ENCODE assay signal across 15 cellular contexts in genomic region chr3:124207873-124208473, GRCh38.
DNase-seq lines count a peak whose midpoint lies in the region; ATAC-seq lines count a peak whose summit lies in the region.
"Had no signal": no experiment of that assay in that cellular context is flagged by ENCODE, and none has a peak within 500 bp of the region (broad histone marks: within the 10 kb centered on the region; RNA-seq: fewer than 3 reads in every experiment).

No MANE protein-coding gene starts in this region.

- H3K27me3 Mint-ChIP-seq in naive thymus-derived CD4-positive, alpha-beta T cell = peaks cover 8 to 28% (median 16%) of the 10 kb centered on the region in 5 donors

- POLR2A ChIA-PET in naive thymus-derived CD4-positive, alpha-beta T cell (lab: Charles Lee) = no interaction called here

- intact Hi-C loops in naive thymus-derived CD4-positive, alpha-beta T cell (cut with micrococcal nuclease) = no loop called here

- CTCF ChIA-PET in naive thymus-derived CD4-positive, alpha-beta T cell (lab: Charles Lee) = no interaction called here

- no peak overlapping the region for H3K4me3 Mint-ChIP-seq in naive thymus-derived CD4-positive, alpha-beta T cell
- H3K4me3 Mint-ChIP-seq: activated CD4-positive, alpha-beta memory T cell treated with anti-CD3 and anti-CD28 coated beads, Interleukin-2, amount 10 ng/mL, durations not matched to agents 7 days and 5 days; activated naive CD4-positive, alpha-beta T cell treated with anti-CD3 and anti-CD28 coated beads for 36 hours had no signal

- peaks cover 0 to 3% of the 10 kb centered on the region in 2 donors for H3K27me3 ChIP-seq in naive thymus-derived CD4-positive, alpha-beta T cell (ENCODE audit: control insufficient read depth in 2 of 2, insufficient read depth in 2 of 2, low read length in 2 of 2)

- peak; percentile 83 for ATAC-seq in GM18502 (IDR thresholded peaks at IDR 0.05; ENCODE audit: poor library complexity, unreplicated experiment)
- ATAC-seq in GM19438 (IDR thresholded peaks at IDR 0.05; ENCODE audit: low read depth, unreplicated experiment) = peak; percentile 77
- peak; percentile 85 for ATAC-seq in HG02763 (IDR thresholded peaks at IDR 0.05; ENCODE audit: unreplicated experiment)
- peak; percentile 84 for ATAC-seq in HG03520 (IDR thresholded peaks at IDR 0.05; ENCODE audit: unreplicated experiment)
- no peak for ATAC-seq in naive thymus-derived CD4-positive, alpha-beta T cell
- ATAC-seq: esophagus mucosa; Panc1; stimulated activated naive CD8-positive, alpha-beta T cell treated with anti-CD3 and anti-CD28 coated beads, Interleukin-15, Interleukin-2, amounts not matched to agents 100 U/mL and 50 U/mL, for 24 hours had no signal

- no peak overlapping the region for H3K4me3 ChIP-seq in naive thymus-derived CD4-positive, alpha-beta T cell (ENCODE audit: low read length)

- in situ Hi-C loops in ACHN (cut with HindIII; ENCODE audit: low pct_ligation_motif_present, low pct_unique_long_range_greater_than_20kb, low sequenced_read_pairs) = no loop called here

- no peaks in the 10 kb centered on the region for H3K36me3 Mint-ChIP-seq in naive thymus-derived CD4-positive, alpha-beta T cell

- no peak overlapping the region for H3K27ac ChIP-seq in naive thymus-derived CD4-positive, alpha-beta T cell (ENCODE audit: low read depth, low read length)

- H3K4me1 ChIP-seq in naive thymus-derived CD4-positive, alpha-beta T cell (ENCODE audit: control insufficient read depth in 2 of 2, insufficient read depth in 2 of 2, low read length in 2 of 2) = no peaks in the 10 kb centered on the region

- H3K9me3 ChIP-seq in naive thymus-derived CD4-positive, alpha-beta T cell (ENCODE audit: control insufficient read depth in 2 of 3, low read length in 3 of 3) = no peaks in the 10 kb centered on the region

- peaks cover 0 to 4% (median 0%) of the 10 kb centered on the region in 11 donors for H3K9me3 Mint-ChIP-seq in naive thymus-derived CD4-positive, alpha-beta T cell
- H3K9me3 Mint-ChIP-seq: activated CD4-positive, alpha-beta memory T cell treated with anti-CD3 and anti-CD28 coated beads, Interleukin-2, amount 10 ng/mL, durations not matched to agents 7 days and 5 days; activated naive CD4-positive, alpha-beta T cell treated with anti-CD3 and anti-CD28 coated beads for 36 hours had no signal

- H3K4me1 Mint-ChIP-seq in naive thymus-derived CD4-positive, alpha-beta T cell = no peaks in the 10 kb centered on the region
- H3K4me1 Mint-ChIP-seq: activated CD4-positive, alpha-beta memory T cell treated with anti-CD3 and anti-CD28 coated beads, Interleukin-2, amount 10 ng/mL, durations not matched to agents 7 days and 5 days had no signal

- H3K36me3 ChIP-seq in naive thymus-derived CD4-positive, alpha-beta T cell (ENCODE audit: control insufficient read depth in 2 of 3, insufficient read depth in 3 of 3, low read length in 3 of 3) = no peaks in the 10 kb centered on the region

- DNase-seq in ACHN = no peak
- DNase-seq in naive thymus-derived CD4-positive, alpha-beta T cell = no peak
- no peak for DNase-seq in RKO (ENCODE audit: low spot score)
- DNase-seq in HPDE6-E6E7 (ENCODE audit: extremely low spot score) = no peak
- DNase-seq: activated CD4-positive, alpha-beta memory T cell treated with anti-CD3 and anti-CD28 coated beads, Interleukin-2, amount 10 ng/mL, durations not matched to agents 7 days and 5 days; activated naive CD4-positive, alpha-beta T cell treated with anti-CD3 and anti-CD28 coated beads for 36 hours; NCI-H2107; stimulated activated naive CD8-positive, alpha-beta T cell treated with anti-CD3 and anti-CD28 coated beads, Interleukin-15, Interleukin-2, amounts not matched to agents 100 U/mL and 50 U/mL, for 24 hours; T-helper 2 cell had no signal

- H3K27ac Mint-ChIP-seq in naive thymus-derived CD4-positive, alpha-beta T cell = no peak overlapping the region
- H3K27ac Mint-ChIP-seq: activated CD4-positive, alpha-beta memory T cell treated with anti-CD3 and anti-CD28 coated beads, Interleukin-2, amount 10 ng/mL, durations not matched to agents 7 days and 5 days; activated naive CD4-positive, alpha-beta T cell treated with anti-CD3 and anti-CD28 coated beads for 36 hours had no signal
